ENCODE assay signal across 17 cellular contexts in the genomic region with DNA sequence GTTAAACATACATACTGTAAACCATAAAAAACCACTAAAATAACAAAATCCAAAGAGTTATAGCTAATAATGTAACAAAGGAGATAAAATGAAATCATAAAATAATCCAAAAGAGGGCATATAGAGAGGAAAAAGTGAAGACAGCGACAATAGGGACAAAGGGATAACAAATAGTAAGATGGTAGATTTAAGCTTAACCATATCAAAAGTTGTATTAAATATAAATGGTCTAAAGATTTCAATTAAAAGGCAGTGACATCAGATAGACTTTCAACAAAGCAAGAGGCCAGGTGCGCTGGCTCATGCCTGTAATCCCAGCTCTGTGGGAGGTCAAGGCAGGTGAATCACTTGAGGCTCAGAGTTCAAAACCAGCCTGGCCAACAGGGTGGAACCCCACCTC. TPM values are rescaled to one million over a fixed set of nuclear protein-coding genes. Genes with fewer than 3 reads are reported as not detected.
A peak's percentile ranks its signal among the peaks of the same experiment; 100 is the strongest.
DNase-seq lines count a peak whose midpoint lies in the region; ATAC-seq and TF ChIP-seq lines count a peak whose summit lies in the region.
"Had no signal": no experiment of that assay in that cellular context is flagged by ENCODE, and none has a peak within 500 bp of the region (broad histone marks: within the 10 kb centered on the region; RNA-seq: fewer than 3 reads in every experiment).

No MANE protein-coding gene starts in this region.

- H3K4me3 Mint-ChIP-seq in endodermal cell = no peak overlapping the region
- H3K4me3 Mint-ChIP-seq: CD4-positive, CD25-positive, alpha-beta regulatory T cell; CD8-positive, alpha-beta T cell had no signal

- ATAC-seq in HG02884 (IDR thresholded peaks at IDR 0.05; ENCODE audit: unreplicated experiment) = no peak
- ATAC-seq: CD8-positive, alpha-beta T cell had no signal

- DNase-seq in OCI-LY7 (ENCODE audit: low spot score) (no peak), adipocyte (ENCODE audit: low read depth) (no peak), endodermal cell (no peak), NCI-H187 (lab: John Stamatoyannopoulos, UW) (no peak), cortex of kidney (lab: John Stamatoyannopoulos, UW) (no peak), lower leg skin (ENCODE audit: low spot score in 2 of 2) (no peak)
- DNase-seq: 8988T; Caco-2; CD4-positive, CD25-positive, alpha-beta regulatory T cell; CD8-positive, alpha-beta T cell; DMS153; DND-41; GOT3 had no signal

- intact Hi-C loops in OCI-LY7 (cut with micrococcal nuclease; ENCODE audit: unreplicated experiment) (no loop called here), lower leg skin (cut with DNase I; ENCODE audit: low total_unique reads) (no loop called here)

- H3K79me2 ChIP-seq in OCI-LY7 (ENCODE audit: insufficient read depth, low read depth, low read length) = no peaks in the 10 kb centered on the region

- H4K20me1 ChIP-seq in BLaER1 (no peaks in the 10 kb centered on the region), OCI-LY7 (ENCODE audit: insufficient read depth, low read length) (no peaks in the 10 kb centered on the region)

- H3K4me1 ChIP-seq in BLaER1 (no peaks in the 10 kb centered on the region), OCI-LY7 (ENCODE audit: insufficient read depth, low read length, poor library complexity, severe bottlenecking) (no peaks in the 10 kb centered on the region), adipocyte (ENCODE audit: control insufficient read depth, insufficient read depth, low read length) (no peaks in the 10 kb centered on the region), endodermal cell (ENCODE audit: control insufficient read depth, insufficient read depth, low read length) (peaks cover 5% of the 10 kb centered on the region)
- H3K4me1 ChIP-seq: Caco-2, HAP-1 had no signal

- BruUV-seq in OCI-LY7 (replicated peaks; lab: Mats Ljungman, UMichigan) = TSS peak; percentile 11

- no peaks in the 10 kb centered on the region for H3K4me1 Mint-ChIP-seq in endodermal cell

- H3K9me3 ChIP-seq in BLaER1 = peaks cover 53% of the 10 kb centered on the region
- peaks cover 12% of the 10 kb centered on the region for H3K9me3 ChIP-seq in OCI-LY7 (ENCODE audit: low read length)
- peaks cover 25% of the 10 kb centered on the region for H3K9me3 ChIP-seq in adipocyte (ENCODE audit: control insufficient read depth, low read length)
- H3K9me3 ChIP-seq in endodermal cell (ENCODE audit: control insufficient read depth, low read length) = peaks cover 40% of the 10 kb centered on the region
- H3K9me3 ChIP-seq: HAP-1 had no signal

- WGBS in endodermal cell (ENCODE audit: insufficient coverage in 1 of 2, insufficient read length in 1 of 2), 2 experiments = 86 to 100% methylated on average over 1 to 2 of the region's 2 CpGs
- 96% methylated on average over 2 of the region's 2 CpGs for WGBS in lower leg skin, 2 donors

- H3K9me3 Mint-ChIP-seq in endodermal cell = peaks cover 21% of the 10 kb centered on the region

- no peak for TF ChIP-seq CTCF in OCI-LY7 (conservative IDR thresholded peaks at IDR 0.05; ENCODE audit: low read length)
- no peak for TF ChIP-seq CTCF in endodermal cell (conservative IDR thresholded peaks at IDR 0.05)
- TF ChIP-seq CTCF in lower leg skin (IDR thresholded peaks at IDR 0.05) = no peak

- peaks cover 23% of the 10 kb centered on the region for H3K36me3 Mint-ChIP-seq in endodermal cell (ENCODE audit: low read depth)

- no peak overlapping the region for H3K27ac Mint-ChIP-seq in endodermal cell
- H3K27ac Mint-ChIP-seq: CD4-positive, CD25-positive, alpha-beta regulatory T cell; CD8-positive, alpha-beta T cell had no signal

- H3K36me3 ChIP-seq in BLaER1 = peaks cover 64% of the 10 kb centered on the region
- H3K36me3 ChIP-seq in OCI-LY7 (ENCODE audit: insufficient read depth, low read length) = peaks cover 31% of the 10 kb centered on the region
- peaks cover 71% of the 10 kb centered on the region for H3K36me3 ChIP-seq in adipocyte (ENCODE audit: control insufficient read depth, insufficient read depth, low read length, severe bottlenecking)
- peaks cover 17% of the 10 kb centered on the region for H3K36me3 ChIP-seq in endodermal cell (ENCODE audit: control insufficient read depth, insufficient read depth, low read length)
- H3K36me3 ChIP-seq: HAP-1 had no signal

- H3K4me2 ChIP-seq in BLaER1 = no peak overlapping the region
- H3K4me2 ChIP-seq in OCI-LY7 (ENCODE audit: low read length) = no peak overlapping the region

- no peaks in the 10 kb centered on the region for H3K27me3 ChIP-seq in BLaER1
- H3K27me3 ChIP-seq in adipocyte (replicated peaks; ENCODE audit: control insufficient read depth, insufficient read depth, low read length) = no peaks in the 10 kb centered on the region
- no peaks in the 10 kb centered on the region for H3K27me3 ChIP-seq in endodermal cell (ENCODE audit: control insufficient read depth, insufficient read depth, low read length, poor library complexity, severe bottlenecking)

- POLR2A ChIA-PET in OCI-LY7 (lab: Charles Lee) = interaction anchor here (0.6 to 3.0 kb wide), 4 partner anchors 14 to 876 kb away, joined by 3 to 11 read pairs (median 4); no protein-coding TSS in a partner anchor

- no peak overlapping the region for H3K9ac ChIP-seq in BLaER1
- no peak overlapping the region for H3K9ac ChIP-seq in adipocyte (ENCODE audit: low read length)
- no peak overlapping the region for H3K9ac ChIP-seq in endodermal cell (ENCODE audit: extremely low read depth, low read length, poor library complexity, severe bottlenecking)

- H3K27me3 Mint-ChIP-seq in endodermal cell (ENCODE audit: insufficient read depth) = no peaks in the 10 kb centered on the region
- H3K27me3 Mint-ChIP-seq: CD4-positive, CD25-positive, alpha-beta regulatory T cell had no signal

- H2AFZ ChIP-seq in OCI-LY7 (ENCODE audit: low read length) = no peak overlapping the region

- no peak for TF ChIP-seq POLR2A in lower leg skin (IDR thresholded peaks at IDR 0.05)

- no peak overlapping the region for H3K27ac ChIP-seq in BLaER1
- no peak overlapping the region for H3K27ac ChIP-seq in OCI-LY7 (ENCODE audit: low read depth, low read length, poor library complexity, severe bottlenecking)
- no peak overlapping the region for H3K27ac ChIP-seq in endodermal cell (ENCODE audit: low read depth, low read length)
- H3K27ac ChIP-seq: C4-2B had no signal

- CTCF ChIA-PET in OCI-LY7 (lab: Charles Lee; ENCODE audit: unreplicated experiment) = no interaction called here

- H3K4me3 ChIP-seq in BLaER1 (peak overlapping the region; percentile 37; the same call in 1 of the 2 replicates), OCI-LY7 (ENCODE audit: low read depth, low read length, poor library complexity, severe bottlenecking) (no peak overlapping the region), adipocyte (ENCODE audit: low read length) (peak overlapping the region; percentile 40), endodermal cell (ENCODE audit: low read length) (peak overlapping the region; percentile 27), lower leg skin (ENCODE audit: low read depth, poor library complexity, severe bottlenecking) (no peak overlapping the region)
- H3K4me3 ChIP-seq: HAP-1 had no signal

- H3K9me2 ChIP-seq in OCI-LY7 (ENCODE audit: insufficient read depth, low read length) = no peaks in the 10 kb centered on the region

RNA-seq across cellular contexts. Expression of a gene that starts 54.7 kb away (rescaled TPM):
- total RNA-seq in OCI-LY7 (2014; rRNA removed; shearing (Covaris generic)) = 101 and 225 TPM in 2 replicates
- total RNA-seq in OCI-LY7 (2022) (89.3 and 95.1 TPM in 2 replicates), endodermal cell (10 to 100 TPM; 58.8 to 67.1 TPM), lower leg skin (10 to 100 TPM; 33.2 to 86.4 (median 52.7) TPM)
- 67.4 TPM for polyA plus RNA-seq in endodermal cell (2013, experiment 1 of 2)
- 55.2 TPM for polyA plus RNA-seq in endodermal cell (2013, experiment 2 of 2)

Comparison
In these comparisons a context has a peak if more than half of its experiments do, and no peak if none do; other contexts are left out.
1. H3K4me3 ChIP-seq: peak in BLaER1 (single experiment), adipocyte (single experiment) and endodermal cell (single experiment); none in OCI-LY7 (single experiment) and lower leg skin (single experiment).